ENCODE assay signal across 25 cellular contexts in the genomic region with DNA sequence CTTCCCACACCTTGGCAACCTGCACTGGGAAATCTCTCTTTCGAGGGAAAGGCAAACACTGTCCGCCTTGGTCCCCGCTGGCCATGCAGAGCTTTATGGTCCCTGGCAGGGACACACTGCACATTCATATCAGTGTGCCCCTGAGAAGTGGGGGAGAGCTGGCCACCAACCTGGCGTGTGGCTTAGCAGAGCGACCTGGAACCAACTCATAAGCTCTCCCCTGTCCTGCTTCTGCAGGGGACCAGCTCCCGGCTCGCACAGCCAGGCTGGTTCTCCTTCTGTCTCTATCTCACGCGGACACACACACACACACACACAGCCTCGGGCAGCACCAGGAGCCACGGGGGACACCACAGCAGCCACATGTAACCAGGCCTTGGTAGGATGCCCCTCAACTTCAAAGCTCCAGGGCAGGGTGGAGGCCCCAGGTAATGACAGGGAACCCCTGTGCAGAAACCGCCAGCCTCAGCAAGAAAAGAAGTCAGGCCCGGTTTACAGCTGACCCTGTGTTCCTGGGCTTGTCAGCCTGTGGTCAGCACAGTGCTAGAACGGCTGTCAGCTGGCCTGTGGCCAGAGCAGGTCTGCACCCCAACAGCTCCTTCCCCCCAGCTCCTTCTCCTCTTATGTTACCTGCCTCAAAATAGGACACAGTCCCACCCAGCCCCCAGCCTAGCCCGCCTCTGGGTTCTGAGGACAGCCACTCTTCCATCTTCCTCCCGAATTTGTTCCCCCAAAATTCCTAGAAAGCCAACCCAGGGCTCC.
"Had no signal": no experiment of that assay in that cellular context is flagged by ENCODE, and none has a peak within 500 bp of the region (broad histone marks: within the 10 kb centered on the region; RNA-seq: fewer than 3 reads in every experiment).

No MANE protein-coding gene starts in this region.

- H3K27me3 Mint-ChIP-seq: activated CD4-positive, alpha-beta memory T cell treated with anti-CD3 and anti-CD28 coated beads for 36 hours; stimulated activated memory B cell treated with anti-CD40 and anti-IgM and Interleukin-4, amounts not matched to agents 10 μg/mL and 1 μg/mL and 100 μg/mL, for 72 hours had no signal

- H3K4me3 ChIP-seq: left lung, right lobe of liver, vagina had no signal

- H3K36me3 ChIP-seq: left lung, right lobe of liver, vagina had no signal

- H3K36me3 Mint-ChIP-seq: activated CD4-positive, alpha-beta memory T cell treated with anti-CD3 and anti-CD28 coated beads for 36 hours; activated naive CD4-positive, alpha-beta T cell treated with anti-CD3 and anti-CD28 coated beads, Interleukin-2, amount 10 ng/mL, durations not matched to agents 7 days and 5 days; stimulated activated memory B cell treated with anti-CD40 and anti-IgM and Interleukin-4, amounts not matched to agents 10 μg/mL and 1 μg/mL and 100 μg/mL, for 72 hours; WTC11 had no signal

- DNase-seq: activated CD4-positive, alpha-beta memory T cell treated with anti-CD3 and anti-CD28 coated beads for 36 hours; activated CD4-positive, alpha-beta T cell treated with anti-CD3 and anti-CD28 coated beads for 4 hours; activated effector memory CD4-positive, alpha-beta T cell treated with anti-CD3 and anti-CD28 coated beads, Interleukin-2, amount 50 U/mL, for 16 hours; activated naive CD4-positive, alpha-beta T cell treated with anti-CD3 and anti-CD28 coated beads, Interleukin-2, amount 10 ng/mL, durations not matched to agents 7 days and 5 days; activated T-cell treated with anti-CD3 and anti-CD28 coated beads for 4 hours; amygdala; cerebellar nuclear complex; effector CD4-positive, alpha-beta T cell; foreskin melanocyte; kidney; left lung; nucleus accumbens; small intestine; stimulated activated CD4-positive, alpha-beta T cell treated with anti-CD3 and anti-CD28 coated beads, Interleukin-15, amount 100 ng/mL, for 24 hours; T1000; trophoblast cell had no signal

- H3K4me1 Mint-ChIP-seq: stimulated activated memory B cell treated with anti-CD40 and anti-IgM and Interleukin-4, amounts not matched to agents 10 μg/mL and 1 μg/mL and 100 μg/mL, for 72 hours had no signal

- H3K9me3 Mint-ChIP-seq: activated CD4-positive, alpha-beta memory T cell treated with anti-CD3 and anti-CD28 coated beads for 36 hours; activated naive CD4-positive, alpha-beta T cell treated with anti-CD3 and anti-CD28 coated beads, Interleukin-2, amount 10 ng/mL, durations not matched to agents 7 days and 5 days; dendritic cell treated with granulocyte-macrophage colony-stimulating factor and Interleukin-4, amounts not matched to agents 40 ng/mL and 50 ng/mL, for 4 days; nephron; stimulated activated memory B cell treated with anti-CD40 and anti-IgM and Interleukin-4, amounts not matched to agents 10 μg/mL and 1 μg/mL and 100 μg/mL, for 72 hours; T-helper 1 cell treated with Interleukin-12 subunit alpha and Interleukin-12 subunit beta and Interleukin-4 antibody, amounts not matched to agents 30 μg/mL and 1 μg/mL, for 36 hours had no signal

- H3K27ac Mint-ChIP-seq: activated CD4-positive, alpha-beta memory T cell treated with anti-CD3 and anti-CD28 coated beads for 36 hours; activated naive CD4-positive, alpha-beta T cell treated with anti-CD3 and anti-CD28 coated beads, Interleukin-2, amount 10 ng/mL, durations not matched to agents 7 days and 5 days; dendritic cell treated with granulocyte-macrophage colony-stimulating factor and Interleukin-4, amounts not matched to agents 40 ng/mL and 50 ng/mL, for 4 days; stimulated activated memory B cell treated with anti-CD40 and anti-IgM and Interleukin-4, amounts not matched to agents 10 μg/mL and 1 μg/mL and 100 μg/mL, for 72 hours; T-helper 1 cell treated with Interleukin-12 subunit alpha and Interleukin-12 subunit beta and Interleukin-4 antibody, amounts not matched to agents 30 μg/mL and 1 μg/mL, for 36 hours; WTC11 had no signal

- H3K4me3 Mint-ChIP-seq: activated CD4-positive, alpha-beta memory T cell treated with anti-CD3 and anti-CD28 coated beads for 36 hours; activated naive CD4-positive, alpha-beta T cell treated with anti-CD3 and anti-CD28 coated beads, Interleukin-2, amount 10 ng/mL, durations not matched to agents 7 days and 5 days; dendritic cell treated with granulocyte-macrophage colony-stimulating factor and Interleukin-4, amounts not matched to agents 40 ng/mL and 50 ng/mL, for 4 days; nephron; stimulated activated memory B cell treated with anti-CD40 and anti-IgM and Interleukin-4, amounts not matched to agents 10 μg/mL and 1 μg/mL and 100 μg/mL, for 72 hours; T-helper 1 cell treated with Interleukin-12 subunit alpha and Interleukin-12 subunit beta and Interleukin-4 antibody, amounts not matched to agents 30 μg/mL and 1 μg/mL, for 36 hours; WTC11 had no signal

- H3K27me3 ChIP-seq: right lobe of liver, vagina had no signal

- ATAC-seq: esophagus mucosa; left lung; stimulated activated memory B cell treated with anti-CD40 and anti-IgM and Interleukin-4, amounts not matched to agents 10 μg/mL and 1 μg/mL and 100 μg/mL, for 72 hours had no signal

- H3K9me3 ChIP-seq: left lung, right lobe of liver, vagina had no signal

- H3K27ac ChIP-seq: left lung, parathyroid adenoma, right lobe of liver, vagina had no signal

- H3K4me1 ChIP-seq: parathyroid adenoma, vagina had no signal
